In genomic region chr1:77313491-77313890, GRCh38 we compare ENCODE assay signal across 9 cellular contexts. TPM values are rescaled to one million over a fixed set of nuclear protein-coding genes. Genes with fewer than 3 reads are reported as not detected.
DNase-seq lines count a peak whose midpoint lies in the region; ATAC-seq and TF ChIP-seq lines count a peak whose summit lies in the region.
"Had no signal": no experiment of that assay in that cellular context is flagged by ENCODE, and none has a peak within 500 bp of the region (broad histone marks: within the 10 kb centered on the region; RNA-seq: fewer than 3 reads in every experiment).

No MANE protein-coding gene starts in this region.

- no peak overlapping the region for H3K27ac Mint-ChIP-seq in WTC11
- H3K27ac Mint-ChIP-seq in type B pancreatic cell: peak overlapping the region; percentile 23
- H3K27ac Mint-ChIP-seq: CD8-positive, alpha-beta memory T cell had no signal

- no peaks in the 10 kb centered on the region for H3K36me3 Mint-ChIP-seq in WTC11
- no peaks in the 10 kb centered on the region for H3K36me3 Mint-ChIP-seq in type B pancreatic cell

- CTCF ChIA-PET in WTC11 (lab: Charles Lee): interaction anchor here (0.6 to 1.9 kb wide), 10 partner anchors 9 to 569 kb away, joined by 3 to 7 read pairs (median 4); partner anchors contain the start of gene AK5

- POLR2A ChIA-PET in WTC11 (lab: Charles Lee): no interaction called here

- DNase-seq in NCI-H82 (lab: John Stamatoyannopoulos, UW) (peak; percentile 62), NCI-H82 treated with DMSO at 0.1 percent for 48 hours (lab: John Stamatoyannopoulos, UW; ENCODE audit: unreplicated experiment) (no peak), WTC11 (ENCODE audit: low spot score) (peak; percentile 62), glomerular visceral epithelial cell (ENCODE audit: extremely low spot score) (peak; percentile 5), type B pancreatic cell (ENCODE audit: extremely low spot score, unreplicated experiment) (no peak)

- ATAC-seq in HG03442 (IDR thresholded peaks at IDR 0.05; ENCODE audit: unreplicated experiment) (peak; percentile 49), WTC11 (peak; percentile 99), HG03045 (IDR thresholded peaks at IDR 0.05; ENCODE audit: unreplicated experiment) (no peak), GM18505 (IDR thresholded peaks at IDR 0.05; ENCODE audit: unreplicated experiment) (no peak)

- no peaks in the 10 kb centered on the region for H3K27me3 Mint-ChIP-seq in WTC11 (ENCODE audit: low read depth)
- H3K27me3 Mint-ChIP-seq in type B pancreatic cell: no peaks in the 10 kb centered on the region

- no peaks in the 10 kb centered on the region for H3K9me3 Mint-ChIP-seq in WTC11
- no peaks in the 10 kb centered on the region for H3K9me3 Mint-ChIP-seq in type B pancreatic cell
- H3K9me3 Mint-ChIP-seq: CD8-positive, alpha-beta memory T cell had no signal

- TF ChIP-seq POLR2A in GM18505 (IDR thresholded peaks at IDR 0.05; ENCODE audit: borderline replicate concordance, extremely low read depth, insufficient read depth, insufficient read length): no peak

- H3K4me3 Mint-ChIP-seq in WTC11: no peak overlapping the region
- no peak overlapping the region for H3K4me3 Mint-ChIP-seq in type B pancreatic cell

- H3K4me1 Mint-ChIP-seq in WTC11 (no peaks in the 10 kb centered on the region; the same call in 1 of the 2 replicates), type B pancreatic cell (ENCODE audit: unreplicated experiment) (no peaks in the 10 kb centered on the region)

- TF ChIP-seq CTCF in WTC11 (IDR thresholded peaks at IDR 0.05) (no peak), type B pancreatic cell (conservative IDR thresholded peaks at IDR 0.05) (peak; percentile 56)

TF ChIP-seq in WTC11, 78 proteins besides CTCF, POLR2A, EP300 and RAD21:
- TF ChIP-seq ATF6 (CRISPR knock-in tag; IDR thresholded peaks at IDR 0.05) (no peak), ZNF263 (CRISPR knock-in tag; IDR thresholded peaks at IDR 0.05; ENCODE audit: low read depth) (peak; percentile 52; the same call in 1 of the 2 replicates)

RNA-seq across cellular contexts. Expression of gene AK5, which starts 31.7 kb away (rescaled TPM):
- total RNA-seq in WTC11 (2021) (2.7 to 4.6 TPM (median 3.0 TPM) in 3 replicates), type B pancreatic cell (ENCODE audit: low replicate concordance) (1.0 and 3.4 TPM in 2 replicates)

Comparison
In these comparisons a context has a peak if more than half of its experiments do, and no peak if none do; other contexts are left out.
1. DNase-seq: peak in NCI-H82 (single experiment), WTC11 (single experiment) and glomerular visceral epithelial cell (single experiment); none in NCI-H82 treated with DMSO at 0.1 percent for 48 hours (single experiment) and type B pancreatic cell (single experiment).
2. ATAC-seq: peak in HG03442 (single experiment) and WTC11 (single experiment); none in HG03045 (single experiment) and GM18505 (single experiment).